8 cellular contexts compared by ENCODE assay signal in the genomic region with DNA sequence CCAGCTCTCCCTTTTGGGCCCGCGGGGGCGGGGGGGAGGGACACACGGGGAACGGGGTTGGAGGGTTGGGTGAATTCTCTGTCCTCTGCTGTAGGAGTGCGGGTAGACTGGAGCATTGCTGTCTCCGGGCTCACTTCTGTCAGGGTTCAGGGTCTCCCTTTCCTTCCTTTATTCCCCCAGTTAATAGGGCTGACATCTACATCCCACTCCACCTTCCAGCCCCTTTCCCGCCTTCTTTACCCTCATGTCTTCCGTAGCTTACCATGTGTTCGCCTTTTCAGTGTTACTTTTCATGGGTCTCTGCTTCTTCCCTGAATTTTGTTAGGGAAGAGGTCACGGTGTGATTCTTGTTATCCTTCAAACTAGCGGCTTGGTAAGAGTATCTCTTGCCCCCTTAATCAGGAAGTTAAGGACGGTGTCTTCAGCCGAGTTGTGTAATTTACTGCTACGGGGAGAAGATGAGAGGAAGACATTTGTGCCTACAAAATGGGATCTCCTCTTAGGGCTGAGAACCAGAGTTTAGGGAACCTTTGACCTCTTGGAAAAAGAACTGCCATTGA. TPM values are rescaled to one million over a fixed set of nuclear protein-coding genes. Genes with fewer than 3 reads are reported as not detected.
DNase-seq lines count a peak whose midpoint lies in the region; TF ChIP-seq lines count a peak whose summit lies in the region.

No MANE protein-coding gene starts in this region.

- CTCF ChIA-PET in HEK293 (lab: Yijun Ruan, JAX): interaction anchor here (0.6 to 0.9 kb wide), 3 partner anchors 68 to 123 kb away, joined by 3 to 4 read pairs (median 3); no protein-coding TSS in a partner anchor

- H3K27ac Mint-ChIP-seq in endothelial cell (ENCODE audit: unreplicated experiment) (peak overlapping the region; percentile 67), neural crest cell (ENCODE audit: unreplicated experiment) (no peak overlapping the region)

- H3K4me1 Mint-ChIP-seq in endothelial cell (ENCODE audit: unreplicated experiment) (peaks cover 32% of the 10 kb centered on the region), neural crest cell (peaks cover 30% of the 10 kb centered on the region)

- H3K36me3 Mint-ChIP-seq in endothelial cell (ENCODE audit: low read depth, unreplicated experiment) (peaks cover 8% of the 10 kb centered on the region), neural crest cell (ENCODE audit: low read depth) (peaks cover 2% of the 10 kb centered on the region)

- peak overlapping the region; percentile 76; the same call in 1 of the 2 replicates for H3K27ac ChIP-seq in HEK293 (ENCODE audit: extremely low read depth, low read depth, low read length)

- no peaks in the 10 kb centered on the region for H3K4me1 ChIP-seq in HEK293 (ENCODE audit: control insufficient read depth, insufficient read depth, low read length)

- DNase-seq in ELF-1 (ENCODE audit: low read depth, low spot score): peak; percentile 30
- DNase-seq in SHP77 treated with DMSO at 0.1 percent for 48 hours (lab: John Stamatoyannopoulos, UW): peak; percentile 4
- peak; percentile 35 for DNase-seq in endothelial cell (ENCODE audit: low spot score)
- DNase-seq in neural crest cell (ENCODE audit: low read depth, low spot score): no peak
- DNase-seq in NCI-H1694 treated with DMSO at 0.1 percent for 48 hours (lab: John Stamatoyannopoulos, UW): no peak
- DNase-seq in HPDE6-E6E7 (ENCODE audit: extremely low spot score): no peak
- no peak for DNase-seq in midbrain (lab: John Stamatoyannopoulos, UW)

- TF ChIP-seq CTCF in HEK293 (tag by site-specific recombination; IDR thresholded peaks at IDR 0.05): no peak
- no peak for TF ChIP-seq CTCF in endothelial cell (IDR thresholded peaks at IDR 0.05; ENCODE audit: unreplicated experiment)
- no peak for TF ChIP-seq CTCF in neural crest cell (conservative IDR thresholded peaks at IDR 0.05)

- peak overlapping the region; percentile 70 for H3K4me3 ChIP-seq in HEK293 (ENCODE audit: low read depth, low read length)

- POLR2A ChIA-PET in HEK293 (lab: Yijun Ruan, JAX): interaction anchor here (0.6 to 1.3 kb wide), 6 partner anchors 10 to 160 kb away, joined by 4 to 9 read pairs (median 6); no protein-coding TSS in a partner anchor

- H3K27me3 Mint-ChIP-seq in endothelial cell (ENCODE audit: unreplicated experiment) (peaks cover 1% of the 10 kb centered on the region), neural crest cell (ENCODE audit: low read depth) (no peaks in the 10 kb centered on the region)

- peak overlapping the region; percentile 95 for H3K4me3 Mint-ChIP-seq in endothelial cell (ENCODE audit: unreplicated experiment)
- peak overlapping the region; percentile 87 for H3K4me3 Mint-ChIP-seq in neural crest cell

- H3K9me3 Mint-ChIP-seq in endothelial cell (ENCODE audit: unreplicated experiment): no peaks in the 10 kb centered on the region
- H3K9me3 Mint-ChIP-seq in neural crest cell: no peaks in the 10 kb centered on the region

- no peaks in the 10 kb centered on the region for H3K9me3 ChIP-seq in HEK293 (ENCODE audit: control insufficient read depth, insufficient read depth, low read depth, low read length)

- H3K36me3 ChIP-seq in HEK293 (ENCODE audit: control insufficient read depth in 2 of 2, insufficient read depth in 1 of 2, low read length in 2 of 2): no peaks in the 10 kb centered on the region

TF ChIP-seq in HEK293, 187 proteins besides CTCF, POLR2A, EP300 and RAD21:
- TF ChIP-seq ZNF571 (tag by site-specific recombination; IDR thresholded peaks at IDR 0.05): no peak
- no peak for TF ChIP-seq ZBTB26 (tag by site-specific recombination; optimal IDR thresholded peaks at IDR 0.05)
- peak; percentile 69 for TF ChIP-seq ZNF366 (tag by site-specific recombination; conservative IDR thresholded peaks at IDR 0.05)
- TF ChIP-seq ZFP69B (tag by site-specific recombination; IDR thresholded peaks at IDR 0.05): peak; percentile 29; the same call in 1 of the 2 replicates
- TF ChIP-seq ZNF335 (tag by site-specific recombination; conservative IDR thresholded peaks at IDR 0.05): peak; percentile 36; the same call in 1 of the 2 replicates
- peak; percentile 18; the same call in 1 of the 2 replicates for TF ChIP-seq ZNF692 (tag by site-specific recombination; IDR thresholded peaks at IDR 0.05)
- TF ChIP-seq ZNF600 (tag by site-specific recombination; IDR thresholded peaks at IDR 0.05): 0 out of 2 replicates have a peak, but pooled peaks have one; percentile 45
- TF ChIP-seq ZBTB20 (tag by site-specific recombination; IDR thresholded peaks at IDR 0.05): peak; percentile 13; the same call in 1 of the 2 replicates
- TF ChIP-seq ZNF596 (tag by site-specific recombination; IDR thresholded peaks at IDR 0.05): no peak
- TF ChIP-seq, protein P1, sequence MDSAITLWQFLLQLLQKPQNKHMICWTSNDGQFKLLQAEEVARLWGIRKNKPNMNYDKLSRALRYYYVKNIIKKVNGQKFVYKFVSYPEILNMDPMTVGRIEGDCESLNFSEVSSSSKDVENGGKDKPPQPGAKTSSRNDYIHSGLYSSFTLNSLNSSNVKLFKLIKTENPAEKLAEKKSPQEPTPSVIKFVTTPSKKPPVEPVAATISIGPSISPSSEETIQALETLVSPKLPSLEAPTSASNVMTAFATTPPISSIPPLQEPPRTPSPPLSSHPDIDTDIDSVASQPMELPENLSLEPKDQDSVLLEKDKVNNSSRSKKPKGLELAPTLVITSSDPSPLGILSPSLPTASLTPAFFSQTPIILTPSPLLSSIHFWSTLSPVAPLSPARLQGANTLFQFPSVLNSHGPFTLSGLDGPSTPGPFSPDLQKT (IDR thresholded peaks at IDR 0.05; ENCODE audit: borderline replicate concordance, low read depth, low read length): no peak
- TF ChIP-seq SP2 (tag by site-specific recombination; IDR thresholded peaks at IDR 0.05): peak; percentile 29
TF ChIP-seq in HEK293: peak in this region for 7.

RNA-seq across cellular contexts. Expression of gene RAP1A, which starts 0.9 kb away (rescaled TPM):
- total RNA-seq in endothelial cell (ENCODE audit: unreplicated experiment) (41.7 TPM), neural crest cell (32.5 and 34.0 TPM in 2 replicates)

Comparison
In these comparisons a context has a peak if more than half of its experiments do, and no peak if none do; other contexts are left out.
1. DNase-seq: peak in ELF-1 (single experiment), SHP77 treated with DMSO at 0.1 percent for 48 hours (single experiment) and endothelial cell (single experiment); none in neural crest cell (single experiment), NCI-H1694 treated with DMSO at 0.1 percent for 48 hours (single experiment), HPDE6-E6E7 (single experiment) and midbrain (single experiment).